ENCODE assay signal across 1 cellular context in the genomic region with DNA sequence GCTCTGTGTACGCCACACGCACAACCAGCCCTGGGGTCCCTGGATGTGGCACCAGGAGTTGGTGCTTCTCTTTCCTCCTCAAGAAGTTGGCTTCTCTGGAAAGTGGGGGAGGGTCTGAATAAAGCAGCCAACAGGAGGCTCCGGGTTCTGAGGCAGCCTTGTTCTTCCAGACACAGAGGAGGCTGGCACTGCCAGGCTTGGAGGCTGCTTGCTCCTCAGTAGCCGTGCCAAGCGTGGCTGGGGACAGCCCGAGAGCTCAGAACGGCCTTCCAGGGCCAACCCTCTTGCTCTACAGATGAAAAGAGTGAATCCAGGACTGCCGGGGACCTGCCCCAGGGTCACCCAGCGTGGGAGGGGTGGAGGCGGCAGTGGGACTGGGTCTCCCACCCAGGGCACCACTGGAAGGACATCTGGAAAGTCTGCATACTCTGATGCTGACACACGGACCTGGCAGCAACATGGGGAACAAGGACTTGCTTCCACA.
TF ChIP-seq lines count a peak whose summit lies in the region.

No MANE protein-coding gene starts in this region.

TF ChIP-seq in HepG2, 621 proteins besides CTCF, POLR2A, EP300 and RAD21 (continued from another document):
- no peak for TF ChIP-seq LRRFIP1 (CRISPR knock-in tag; conservative IDR thresholded peaks at IDR 0.05)
- TF ChIP-seq ZNF709 (CRISPR knock-in tag; IDR thresholded peaks at IDR 0.05): 0 out of 2 replicates have a peak, but pooled peaks have one; percentile 8
- no peak for TF ChIP-seq RFXANK (CRISPR knock-in tag; IDR thresholded peaks at IDR 0.05)
- 0 out of 2 replicates have a peak, but pooled peaks have one; percentile 34 for TF ChIP-seq ZNF607 (CRISPR knock-in tag; IDR thresholded peaks at IDR 0.05; ENCODE audit: borderline replicate concordance)
- TF ChIP-seq TOPORS (CRISPR knock-in tag; IDR thresholded peaks at IDR 0.05): no peak
- peak; percentile 38 for TF ChIP-seq AGO2 (optimal IDR thresholded peaks at IDR 0.05; ENCODE audit: low read depth, low read length)
- 0 out of 2 replicates have a peak, but pooled peaks have one; percentile 48 for TF ChIP-seq WIZ (CRISPR knock-in tag; IDR thresholded peaks at IDR 0.05)
- 0 out of 2 replicates have a peak, but pooled peaks have one; percentile 60 for TF ChIP-seq ZNF572 (CRISPR knock-in tag; IDR thresholded peaks at IDR 0.05)
- no peak for TF ChIP-seq ATF1 (CRISPR knock-in tag; IDR thresholded peaks at IDR 0.05)
- 0 out of 2 replicates have a peak, but pooled peaks have one; percentile 33 for TF ChIP-seq ZNF501 (CRISPR knock-in tag; IDR thresholded peaks at IDR 0.05)
- 0 out of 2 replicates have a peak, but pooled peaks have one; percentile 60 for TF ChIP-seq HNRNPL (IDR thresholded peaks at IDR 0.05; ENCODE audit: low read depth, low read length)
- TF ChIP-seq LBX2 (CRISPR knock-in tag; IDR thresholded peaks at IDR 0.05; ENCODE audit: borderline replicate concordance): 0 out of 2 replicates have a peak, but pooled peaks have one; percentile 55
